In genomic region chr2:137194111-137194510, GRCh38 we compare ENCODE assay signal across 1 cellular context.
TF ChIP-seq lines count a peak whose summit lies in the region.

No MANE protein-coding gene starts in this region.

TF ChIP-seq in IMR-90, 13 proteins besides CTCF, POLR2A, EP300 and RAD21 (continued from another document):
- TF ChIP-seq RFX5 (IDR thresholded peaks at IDR 0.05; ENCODE audit: low read depth, low read length) (no peak), CHD1 (IDR thresholded peaks at IDR 0.05; ENCODE audit: low read depth, low read length) (no peak)
